In the genomic region with DNA sequence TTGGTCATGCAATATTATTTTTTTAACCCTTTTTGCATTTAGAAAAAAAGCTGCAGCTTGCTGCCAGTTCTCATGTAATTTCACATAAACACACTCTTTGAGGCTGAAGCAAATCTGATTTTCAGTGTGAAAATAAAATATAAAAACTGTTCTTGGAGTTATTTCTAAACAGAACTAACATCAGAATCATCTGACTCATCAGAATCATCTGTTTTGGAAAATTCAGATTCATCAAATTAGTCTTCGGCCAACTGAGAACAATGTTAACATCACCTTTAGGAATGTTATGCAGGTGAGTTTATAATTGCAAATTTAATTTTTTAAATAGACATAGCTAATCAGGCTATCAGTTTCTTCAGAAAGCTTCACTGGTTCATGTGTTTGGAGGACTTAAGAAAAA, we compare ENCODE assay signal across 6 cellular contexts.
"Had no signal": no experiment of that assay in that cellular context is flagged by ENCODE, and none has a peak within 500 bp of the region (broad histone marks: within the 10 kb centered on the region; RNA-seq: fewer than 3 reads in every experiment).

No MANE protein-coding gene starts in this region.

- H2AFZ ChIP-seq: GM23338 had no signal

- DNase-seq: H9, HCEC 1CT had no signal

- H3K4me3 ChIP-seq: GM23338 had no signal

- H3K4me2 ChIP-seq: GM23338 had no signal

- FAIRE-seq: H1, H54, HTR-8/SVneo had no signal

- ATAC-seq: GM23338 had no signal
